ENCODE assay signal across 2 cellular contexts in the genomic region with DNA sequence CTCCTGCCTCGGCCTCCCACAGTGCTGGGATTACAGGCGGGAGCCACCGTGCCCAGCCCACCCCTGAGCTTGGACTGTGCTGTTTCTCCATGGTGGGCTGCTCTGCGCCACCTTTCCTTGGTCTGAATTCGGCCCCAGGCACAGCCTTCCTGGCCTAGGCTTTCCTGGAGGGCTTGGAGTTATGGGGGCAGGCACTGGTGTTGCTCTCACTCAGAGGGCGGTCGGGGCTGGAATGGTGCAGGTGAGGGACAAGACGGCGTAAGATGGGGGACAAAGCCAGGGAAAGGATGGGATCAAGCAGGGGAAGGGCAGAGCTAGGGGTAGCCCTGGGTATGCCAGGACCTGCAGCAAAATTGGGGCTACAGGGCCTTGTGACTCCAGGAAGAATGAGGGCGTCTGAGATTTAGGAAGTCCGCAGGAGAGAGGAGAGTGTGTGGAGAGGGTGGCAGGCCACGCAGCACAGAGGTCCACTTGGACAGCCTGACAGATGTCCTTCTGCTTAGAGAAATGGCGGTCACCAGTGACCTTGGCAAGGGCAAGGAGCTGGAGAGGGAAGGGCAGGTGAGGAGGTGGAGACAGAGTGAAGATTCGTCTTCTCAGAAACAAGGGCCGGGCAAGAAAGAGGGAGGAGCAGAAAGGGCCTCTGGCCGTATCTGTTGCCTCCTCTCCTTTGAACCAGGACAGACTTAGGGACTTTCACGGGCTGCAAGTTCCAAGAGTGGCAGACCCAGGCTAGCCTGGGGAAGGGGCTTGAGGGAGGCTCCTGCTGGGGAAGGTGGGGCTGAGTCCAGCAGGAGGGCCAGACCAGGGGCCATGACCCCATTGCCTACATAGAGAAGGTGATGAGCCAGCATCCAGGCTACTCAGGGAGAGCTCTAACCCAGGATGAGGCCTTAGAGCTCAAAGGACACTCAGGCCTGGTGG.
TF ChIP-seq lines count a peak whose summit lies in the region.

No MANE protein-coding gene starts in this region.

TF ChIP-seq in IMR-90, 13 proteins besides CTCF, POLR2A, EP300 and RAD21:
- TF ChIP-seq CEBPB (IDR thresholded peaks at IDR 0.05; ENCODE audit: low read depth, low read length) (no peak), RFX5 (IDR thresholded peaks at IDR 0.05; ENCODE audit: low read depth, low read length) (no peak), MAZ (IDR thresholded peaks at IDR 0.05; ENCODE audit: borderline replicate concordance, low read depth, low read length) (no peak), RCOR1 (IDR thresholded peaks at IDR 0.05; ENCODE audit: insufficient replicate concordance, low read length) (no peak), BHLHE40 (IDR thresholded peaks at IDR 0.05; ENCODE audit: low read depth, low read length) (no peak), MAFK (IDR thresholded peaks at IDR 0.05; ENCODE audit: low read depth, low read length) (no peak), MXI1 (IDR thresholded peaks at IDR 0.05; ENCODE audit: borderline replicate concordance, low read depth, low read length) (no peak), SMC3 (IDR thresholded peaks at IDR 0.05; ENCODE audit: low read depth, low read length) (no peak), CHD1 (IDR thresholded peaks at IDR 0.05; ENCODE audit: low read depth, low read length) (no peak)

TF ChIP-seq in neural cell, 6 proteins besides CTCF, POLR2A, EP300 and RAD21:
- no peak for TF ChIP-seq EZH2 (IDR thresholded peaks at IDR 0.05; ENCODE audit: borderline replicate concordance, insufficient read depth, low read length, poor library complexity, severe bottlenecking)
- TF ChIP-seq MXI1 (conservative IDR thresholded peaks at IDR 0.05; ENCODE audit: poor library complexity, severe bottlenecking): no peak
- no peak for TF ChIP-seq TAF1 (IDR thresholded peaks at IDR 0.05; ENCODE audit: low read depth)
